16 cellular contexts compared by ENCODE assay signal in the genomic region with DNA sequence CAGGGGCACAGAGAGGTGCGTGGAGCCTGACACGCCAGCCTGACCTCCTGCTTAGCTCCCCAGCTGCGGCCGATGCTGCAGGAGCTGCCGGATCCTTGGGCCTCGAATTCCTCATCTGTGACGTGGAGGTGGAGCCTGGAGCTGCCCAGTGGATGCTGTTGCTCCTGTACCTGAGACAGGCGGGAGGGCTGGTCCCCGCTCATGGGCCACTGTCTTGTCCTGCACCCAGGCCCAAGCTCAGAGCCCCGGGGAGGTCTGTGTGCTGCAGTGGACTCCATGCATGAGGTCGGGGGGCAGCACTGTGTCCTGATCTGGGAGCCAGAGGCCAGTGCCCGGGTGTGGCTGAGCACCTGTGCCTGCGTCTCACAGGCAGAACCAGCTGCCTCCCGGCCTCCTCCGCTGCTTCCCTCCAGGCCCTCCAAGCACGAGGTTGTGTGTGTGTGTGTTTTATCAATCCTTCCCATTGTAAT. TPM values are rescaled to one million over a fixed set of nuclear protein-coding genes. Genes with fewer than 3 reads are reported as not detected.
A peak's percentile ranks its signal among the peaks of the same experiment; 100 is the strongest.
DNase-seq lines count a peak whose midpoint lies in the region; ATAC-seq and TF ChIP-seq lines count a peak whose summit lies in the region.
"Had no signal": no experiment of that assay in that cellular context is flagged by ENCODE, and none has a peak within 500 bp of the region (broad histone marks: within the 10 kb centered on the region; RNA-seq: fewer than 3 reads in every experiment).

No MANE protein-coding gene starts in this region.

- no peaks in the 10 kb centered on the region for H3K27me3 Mint-ChIP-seq in chondrocyte (ENCODE audit: low read depth)

- H3K9me3 ChIP-seq in aorta (ENCODE audit: control insufficient read depth, low read length), result no peaks in the 10 kb centered on the region
- H3K9me3 ChIP-seq: A549, BE2C, HAP-1 had no signal

- TF ChIP-seq CTCF in chondrocyte (IDR thresholded peaks at IDR 0.05), result no peak

- ATAC-seq in left ventricle myocardium superior, result no peak
- no peak for ATAC-seq in aorta (ENCODE audit: low FRiP score)
- ATAC-seq in HG03045 (IDR thresholded peaks at IDR 0.05; ENCODE audit: unreplicated experiment), result no peak
- ATAC-seq: A549; CD8-positive, alpha-beta T cell had no signal

- no peak overlapping the region for H3K27ac Mint-ChIP-seq in chondrocyte (ENCODE audit: unreplicated experiment)
- H3K27ac Mint-ChIP-seq: CD14-positive monocyte; CD8-positive, alpha-beta T cell had no signal

- DNase-seq in left ventricle myocardium superior (peak; percentile 22), cardiac septum (ENCODE audit: low spot score) (no peak), chondrocyte (ENCODE audit: low spot score) (peak; percentile 90), left kidney (ENCODE audit: low read depth, low spot score) (peak; percentile 52), aorta (peak; percentile 39 to 72), NOMO-1 treated with DMSO at 0.1 percent for 48 hours (lab: John Stamatoyannopoulos, UW; ENCODE audit: unreplicated experiment) (no peak)
- DNase-seq: BE2C; CD8-positive, alpha-beta T cell; COR-L47; DMS153; DMS79 treated with DMSO at 0.1 percent for 48 hours; EL had no signal

- no peak overlapping the region for H3K4me3 ChIP-seq in aorta (ENCODE audit: low read length in 2 of 2)
- H3K4me3 ChIP-seq: A549, HAP-1 had no signal

- H3K27ac ChIP-seq in aorta (ENCODE audit: low read depth in 1 of 2, low read length in 2 of 2), result no peak overlapping the region
- H3K27ac ChIP-seq: A549 had no signal

- H3K9me3 Mint-ChIP-seq in chondrocyte (ENCODE audit: low read depth), result peaks cover 13% of the 10 kb centered on the region
- H3K9me3 Mint-ChIP-seq: CD8-positive, alpha-beta T cell had no signal

- WGBS in aorta, 2 donors, result 81 to 90% methylated on average over 16 of the region's 16 CpGs

- H3K36me3 ChIP-seq in aorta (ENCODE audit: control insufficient read depth in 1 of 2, insufficient read depth in 2 of 2, low read length in 1 of 2), result no peaks in the 10 kb centered on the region
- H3K36me3 ChIP-seq: BE2C, HAP-1 had no signal

- intact Hi-C loops in left ventricle myocardium superior (cut with micrococcal nuclease), result no loop called here
- intact Hi-C loops in cardiac septum (cut with DNase I), result no loop called here
- intact Hi-C loops in aorta (cut with DNase I), result no loop called here

- H3K4me1 Mint-ChIP-seq in chondrocyte (ENCODE audit: low read depth), result no peaks in the 10 kb centered on the region
- H3K4me1 Mint-ChIP-seq: CD14-positive monocyte had no signal

- H3K4me3 Mint-ChIP-seq in chondrocyte (ENCODE audit: unreplicated experiment), result no peak overlapping the region
- H3K4me3 Mint-ChIP-seq: CD14-positive monocyte; CD8-positive, alpha-beta T cell had no signal

- no peaks in the 10 kb centered on the region for H3K4me1 ChIP-seq in aorta (ENCODE audit: control insufficient read depth in 1 of 2, insufficient read depth in 2 of 2, low read length in 2 of 2)
- H3K4me1 ChIP-seq: A549, BE2C, HAP-1 had no signal

- no peaks in the 10 kb centered on the region for H3K27me3 ChIP-seq in aorta (ENCODE audit: control insufficient read depth in 1 of 2, insufficient read depth in 2 of 2, low read length in 1 of 2)

- H3K36me3 Mint-ChIP-seq in chondrocyte (ENCODE audit: low read depth), result no peaks in the 10 kb centered on the region
- H3K36me3 Mint-ChIP-seq: CD8-positive, alpha-beta T cell had no signal

RNA-seq across cellular contexts. Expression of a gene that starts 55.4 kb away (rescaled TPM):
- total RNA-seq in left ventricle myocardium superior (0.59 TPM), cardiac septum (0.35 TPM), chondrocyte (0.60 to 1.8 TPM (median 0.67 TPM) in 3 replicates), aorta (1 to 10 TPM in 1 of 2 donors, under 1 TPM in 1; 0.55 to 1.3 TPM)
- polyA plus RNA-seq in aorta, result under 1 TPM in 1 of 2 donors, not detected in 1; 0.95 TPM

Comparison
In these comparisons a context has a peak if more than half of its experiments do, and no peak if none do; other contexts are left out.
1. DNase-seq: peak in left ventricle myocardium superior (single experiment), chondrocyte (single experiment), left kidney (single experiment) and aorta (2 of 2); none in cardiac septum (single experiment) and NOMO-1 treated with DMSO at 0.1 percent for 48 hours (single experiment).